Comparison of ENCODE assay signal across 28 cellular contexts in genomic region chr15:79831635-79832034, GRCh38.
"Had no signal": no experiment of that assay in that cellular context is flagged by ENCODE, and none has a peak within 500 bp of the region (broad histone marks: within the 10 kb centered on the region; RNA-seq: fewer than 3 reads in every experiment).

No MANE protein-coding gene starts in this region.

- H3K36me3 ChIP-seq: lower lobe of right lung, neural progenitor cell, right atrium auricular region, suprapubic skin, thoracic aorta, upper lobe of right lung had no signal

- FAIRE-seq: urothelium cell line had no signal

- H3K4me2 ChIP-seq: neural progenitor cell had no signal

- ATAC-seq: heart right ventricle; left lung; lower lobe of right lung; naive thymus-derived CD4-positive, alpha-beta T cell; upper lobe of right lung had no signal

- H3K9ac ChIP-seq: neural progenitor cell, parathyroid adenoma had no signal

- H3K27ac Mint-ChIP-seq: mesothelial cell of epicardium; nephron progenitor cell; neural progenitor cell; stimulated activated naive CD8-positive, alpha-beta T cell treated with anti-CD3 and anti-CD28 coated beads, Interleukin-15, Interleukin-2, amounts not matched to agents 100 ng/mL and 50 ng/mL, for 24 hours had no signal

- H3K27ac ChIP-seq: heart right ventricle, left lung, lower lobe of right lung, neural progenitor cell, neutrophil, parathyroid adenoma, right atrium auricular region, right lobe of liver, suprapubic skin, thoracic aorta, tibial artery, upper lobe of right lung had no signal

- H3K27me3 ChIP-seq: heart right ventricle, left lung, neural progenitor cell, neutrophil, right atrium auricular region, right lobe of liver, suprapubic skin, tibial artery, upper lobe of right lung had no signal

- H3K9me3 ChIP-seq: left lung, lower lobe of right lung, neutrophil, right atrium auricular region, right lobe of liver, suprapubic skin, thoracic aorta, tibial artery, upper lobe of right lung had no signal

- H3K27me3 Mint-ChIP-seq: naive thymus-derived CD4-positive, alpha-beta T cell; stimulated activated naive CD8-positive, alpha-beta T cell treated with anti-CD3 and anti-CD28 coated beads, Interleukin-15, Interleukin-2, amounts not matched to agents 100 ng/mL and 50 ng/mL, for 24 hours had no signal

- DNase-seq: heart right ventricle; hippocampal formation; islet precursor cell; left lung; lower lobe of right lung; mammary epithelial cell; mesenchymal stem cell; naive thymus-derived CD4-positive, alpha-beta T cell; nephron progenitor cell; occipital lobe; right lobe of liver; stimulated activated CD4-positive, alpha-beta T cell treated with anti-CD3 and anti-CD28 coated beads, Interleukin-12 subunit alpha, Interleukin-12 subunit beta, amount 100 ng/mL, for 4 hours; stimulated activated CD4-positive, alpha-beta T cell treated with anti-CD3 and anti-CD28 coated beads, Interleukin-15, amount 100 ng/mL, for 24 hours; stimulated activated CD4-positive, alpha-beta T cell treated with anti-CD3 and anti-CD28 coated beads, Interleukin-2, amount 100 ng/mL, for 24 hours; stimulated activated CD4-positive, alpha-beta T cell treated with anti-CD3 and anti-CD28 coated beads, Interleukin-4, amount 100 ng/mL, for 1 hour; stimulated activated naive CD4-positive, alpha-beta T cell; tibial artery; trophoblast cell; upper lobe of right lung had no signal

- H3K4me1 Mint-ChIP-seq: mesothelial cell of epicardium had no signal

- H3K9me3 Mint-ChIP-seq: neural progenitor cell; stimulated activated naive CD8-positive, alpha-beta T cell treated with anti-CD3 and anti-CD28 coated beads, Interleukin-15, Interleukin-2, amounts not matched to agents 100 ng/mL and 50 ng/mL, for 24 hours had no signal

- H3K4me1 ChIP-seq: neural progenitor cell, parathyroid adenoma, right atrium auricular region, right lobe of liver, suprapubic skin, tibial artery, upper lobe of right lung had no signal

- H2AFZ ChIP-seq: neural progenitor cell, parathyroid adenoma had no signal

- H3K4me3 ChIP-seq: heart right ventricle, left lung, lower lobe of right lung, neural progenitor cell, right atrium auricular region, right lobe of liver, suprapubic skin, thoracic aorta, tibial artery, upper lobe of right lung had no signal

- H3K4me3 Mint-ChIP-seq: mesothelial cell of epicardium; naive thymus-derived CD4-positive, alpha-beta T cell; nephron progenitor cell; neural progenitor cell; stimulated activated naive CD8-positive, alpha-beta T cell treated with anti-CD3 and anti-CD28 coated beads, Interleukin-15, Interleukin-2, amounts not matched to agents 100 ng/mL and 50 ng/mL, for 24 hours had no signal
